In the genomic region with DNA sequence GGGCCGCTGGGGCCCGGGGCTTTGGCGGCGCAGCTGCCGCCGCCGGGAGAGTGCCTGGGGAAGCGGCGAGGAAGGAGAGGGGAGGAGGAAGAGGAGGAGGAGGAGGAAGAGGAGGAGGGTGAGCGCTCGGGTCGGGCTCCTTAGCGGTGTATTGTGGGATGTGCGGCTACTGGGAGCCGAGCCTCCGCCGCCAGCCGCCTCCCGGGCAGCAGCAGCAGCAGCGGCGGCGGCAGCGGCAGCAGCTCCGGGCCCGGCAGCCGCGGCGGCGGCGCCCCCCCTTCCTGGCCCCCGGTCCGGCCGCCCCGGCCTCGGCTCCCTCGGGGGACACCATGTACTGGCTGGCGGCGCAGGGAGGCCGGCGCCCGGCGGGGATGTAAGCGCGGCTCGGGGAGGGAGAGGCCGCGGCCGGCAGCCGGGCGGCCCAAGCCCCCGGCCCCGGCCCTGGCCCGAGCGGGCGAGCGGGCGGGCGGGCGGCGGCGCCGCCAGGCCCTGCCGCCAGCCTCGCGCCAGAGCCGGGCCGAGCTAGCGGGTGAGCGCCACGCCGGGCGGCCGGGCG, we compare ENCODE assay signal across 8 cellular contexts. TPM values are rescaled to one million over a fixed set of nuclear protein-coding genes. Genes with fewer than 3 reads are reported as not detected.
DNase-seq lines count a peak whose midpoint lies in the region; ATAC-seq, FAIRE-seq and TF ChIP-seq lines count a peak whose summit lies in the region.

A gene (plus strand): TSS at position 149 of the 556 bp plus-strand sequence. CDS start 729 bp downstream, outside the sequence.

- peak within 1 kb of the TSS; percentile 100 for H3K27ac ChIP-seq in ovary

- no peak for TF ChIP-seq CTCF in AG10803 (conservative IDR thresholded peaks at IDR 0.05; ENCODE audit: low read length)
- no peak for TF ChIP-seq CTCF in ovary (IDR thresholded peaks at IDR 0.05)

- H3K4me3 ChIP-seq in AG10803 (ENCODE audit: low read length) (peak within 1 kb of the TSS; percentile 75), ovary (peak within 1 kb of the TSS; percentile 77)

- H3K27ac Mint-ChIP-seq in activated naive CD8-positive, alpha-beta T cell treated with anti-CD3 and anti-CD28 coated beads, Interleukin-2, amount 50 U/mL, for 24 hours: peak within 1 kb of the TSS; percentile 95

- peak; percentile 10 for TF ChIP-seq POLR2A in ovary (IDR thresholded peaks at IDR 0.05)

- peaks cover 10% of the 10 kb centered on the region for H3K4me1 ChIP-seq in ovary (ENCODE audit: insufficient read depth)

- no peak for TF ChIP-seq EP300 in ovary (IDR thresholded peaks at IDR 0.05)

- peak within 1 kb of the TSS; percentile 88 for H3K4me3 Mint-ChIP-seq in activated naive CD8-positive, alpha-beta T cell treated with anti-CD3 and anti-CD28 coated beads, Interleukin-2, amount 50 U/mL, for 24 hours

- no peaks in the 10 kb centered on the region for H3K27me3 Mint-ChIP-seq in activated naive CD8-positive, alpha-beta T cell treated with anti-CD3 and anti-CD28 coated beads, Interleukin-2, amount 50 U/mL, for 24 hours

- H3K9me3 Mint-ChIP-seq in activated naive CD8-positive, alpha-beta T cell treated with anti-CD3 and anti-CD28 coated beads, Interleukin-2, amount 50 U/mL, for 24 hours: no peaks in the 10 kb centered on the region

- H3K4me1 Mint-ChIP-seq in activated naive CD8-positive, alpha-beta T cell treated with anti-CD3 and anti-CD28 coated beads, Interleukin-2, amount 50 U/mL, for 24 hours: peaks cover 39% of the 10 kb centered on the region

- ATAC-seq in activated naive CD8-positive, alpha-beta T cell treated with anti-CD3 and anti-CD28 coated beads, Interleukin-2, amount 50 U/mL, for 24 hours: peak; percentile 11
- no peak for ATAC-seq in GM19467 (IDR thresholded peaks at IDR 0.05; ENCODE audit: unreplicated experiment)

- 0 to 3% (median 1%) methylated on average over 19 to 73 of the region's 74 CpGs for WGBS in ovary, 3 donors

- H3K36me3 ChIP-seq in ovary: no peaks in the 10 kb centered on the region

- no peaks in the 10 kb centered on the region for H3K9me3 ChIP-seq in ovary

- no peak for FAIRE-seq in GM19239 (lab: Jason Lieb, UNC)

- H3K36me3 Mint-ChIP-seq in activated naive CD8-positive, alpha-beta T cell treated with anti-CD3 and anti-CD28 coated beads, Interleukin-2, amount 50 U/mL, for 24 hours (ENCODE audit: low read depth): peaks cover 23% of the 10 kb centered on the region

- DNase-seq in AG10803 (ENCODE audit: low read depth): peak; percentile 72
- peak; percentile 33 for DNase-seq in GM19239 (ENCODE audit: insufficient read length, low spot score)
- DNase-seq in OCI-M1 (lab: John Stamatoyannopoulos, UW): peak; percentile 85
- DNase-seq in activated naive CD8-positive, alpha-beta T cell treated with anti-CD3 and anti-CD28 coated beads, Interleukin-2, amount 50 U/mL, for 24 hours: peak; percentile 65
- DNase-seq in cardiac septum (ENCODE audit: low spot score): no peak
- DNase-seq in ovary: peak; percentile 58 to 73 (median 67)
- no peak for DNase-seq in HuH-7 (ENCODE audit: low spot score)

- intact Hi-C loops in cardiac septum (cut with DNase I): no loop called here
- intact Hi-C loops in ovary (cut with DNase I): loop anchor here in 1 of 4 donors (10.0 kb wide), 1 partner anchor 321 kb away; no protein-coding TSS in a partner anchor

- H3K27me3 ChIP-seq in ovary: no peaks in the 10 kb centered on the region

RNA-seq across cellular contexts. Expression of the gene that starts here (rescaled TPM):
- total RNA-seq in cardiac septum: 13.0 TPM
- 10 to 100 TPM in 5 of 7 donors, 1 to 10 TPM in 2; 8.7 to 44.6 (median 31.7) TPM for total RNA-seq in ovary
- polyA plus RNA-seq in ovary: 10 to 100 TPM in 1 of 2 donors, 1 to 10 TPM in 1; 6.2 to 15.5 TPM

Comparison
In these comparisons a context has a peak if more than half of its experiments do, and no peak if none do; other contexts are left out.
1. DNase-seq: peak in AG10803 (single experiment), GM19239 (single experiment), OCI-M1 (single experiment), activated naive CD8-positive, alpha-beta T cell treated with anti-CD3 and anti-CD28 coated beads, Interleukin-2, amount 50 U/mL, for 24 hours (single experiment) and ovary (5 of 5); none in cardiac septum (single experiment) and HuH-7 (single experiment).